8 cellular contexts compared by ENCODE assay signal in the genomic region with DNA sequence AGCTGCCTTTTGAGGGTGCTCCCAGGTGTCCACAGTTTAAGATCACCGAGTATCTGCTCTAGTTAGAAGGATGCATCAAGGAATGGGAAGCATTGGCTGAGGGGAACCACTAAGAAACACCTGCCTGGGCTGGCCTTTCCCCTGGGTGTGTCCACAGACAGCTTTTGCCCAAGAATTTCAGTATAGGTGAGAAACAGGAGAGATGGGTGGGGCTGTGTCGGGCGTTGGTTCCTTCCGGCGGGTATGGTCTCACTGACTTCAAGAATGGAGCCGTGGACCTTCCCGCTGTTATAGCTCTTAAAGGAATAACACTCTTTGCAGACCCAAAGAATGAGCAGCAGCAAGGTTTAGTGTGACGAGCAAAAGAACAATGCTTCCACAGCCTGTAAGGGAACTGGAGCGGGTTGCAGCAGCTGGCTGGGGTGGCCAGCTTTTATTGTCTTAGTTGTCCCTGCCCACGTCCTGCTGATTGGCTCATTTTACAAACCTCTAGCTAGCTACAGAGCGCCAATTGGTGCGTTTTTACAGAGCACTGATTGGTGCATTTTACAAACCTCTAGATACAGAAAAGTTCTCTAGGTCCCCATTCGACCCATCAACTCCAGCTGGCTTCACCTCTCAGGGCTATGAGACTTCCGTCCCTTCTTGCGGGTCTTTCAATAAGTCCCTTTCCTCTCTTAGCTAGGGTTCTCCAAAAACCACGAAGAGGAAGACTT. TPM values are rescaled to one million over a fixed set of nuclear protein-coding genes. Genes with fewer than 3 reads are reported as not detected.
DNase-seq lines count a peak whose midpoint lies in the region; ATAC-seq and TF ChIP-seq lines count a peak whose summit lies in the region.

No MANE protein-coding gene starts in this region.

- peak overlapping the region; percentile 95 to 100 (median 99) for H3K27ac Mint-ChIP-seq in nephron

- peaks cover 43% of the 10 kb centered on the region for H3K36me3 Mint-ChIP-seq in nephron (ENCODE audit: low read depth)

- CTCF ChIA-PET in A673 (lab: Charles Lee): interaction anchor here (0.9 to 1.5 kb wide), 3 partner anchors 15 to 294 kb away, joined by 4 to 12 read pairs (median 4); no protein-coding TSS in a partner anchor

- peaks cover 30% of the 10 kb centered on the region for H3K4me1 ChIP-seq in A673 (ENCODE audit: insufficient read depth, low read length, poor library complexity, severe bottlenecking)

- peaks cover 13% of the 10 kb centered on the region for H3K4me1 Mint-ChIP-seq in nephron

- POLR2A ChIA-PET in A673 (lab: Charles Lee; ENCODE audit: low non-redundant PET): no interaction called here

- peak overlapping the region; percentile 78 for H3K4me3 ChIP-seq in A673 (ENCODE audit: low read depth, low read length, poor library complexity, severe bottlenecking)
- peak overlapping the region; percentile 91 for H3K4me3 ChIP-seq in epithelial cell of proximal tubule (ENCODE audit: low read depth, low read length)

- peak overlapping the region; percentile 96 for H3K27ac ChIP-seq in A673 (ENCODE audit: low read depth, low read length, poor library complexity, severe bottlenecking)

- DNase-seq in A673 (ENCODE audit: low spot score): peak; percentile 68
- DNase-seq in epithelial cell of proximal tubule (ENCODE audit: low read depth): no peak
- DNase-seq in activated CD4-positive, alpha-beta T cell treated with anti-CD3 and anti-CD28 coated beads, Interleukin-2, amount 50 U/mL, for 48 hours: no peak

- H3K27me3 ChIP-seq in A673 (replicated peaks; ENCODE audit: insufficient read depth, low read depth, low read length, poor library complexity): no peaks in the 10 kb centered on the region

- intact Hi-C loops in A673 (cut with micrococcal nuclease; ENCODE audit: unreplicated experiment): no loop called here

- peak overlapping the region; percentile 96 to 98 (median 98) for H3K4me3 Mint-ChIP-seq in nephron

- TF ChIP-seq CTCF in A673 (conservative IDR thresholded peaks at IDR 0.05; ENCODE audit: low read depth, low read length) (no peak), epithelial cell of proximal tubule (conservative IDR thresholded peaks at IDR 0.05; ENCODE audit: low read depth, low read length) (no peak), nephron (IDR thresholded peaks at IDR 0.05; ENCODE audit: unreplicated experiment in 3 of 3) (no peak)

- ATAC-seq in GM19395 (IDR thresholded peaks at IDR 0.05; ENCODE audit: unreplicated experiment) (peak; percentile 4), SK-N-SH treated with all-trans-retinoic acid at 6 μM for 48 hours (no peak), GM18498 (IDR thresholded peaks at IDR 0.05; ENCODE audit: unreplicated experiment) (no peak), HG03039 (IDR thresholded peaks at IDR 0.05; ENCODE audit: unreplicated experiment) (no peak)

- TSS peak; percentile 19 for BruUV-seq in A673 (replicated peaks; lab: Mats Ljungman, UMichigan)

- H3K27me3 Mint-ChIP-seq in nephron (ENCODE audit: low read depth): no peaks in the 10 kb centered on the region

- no peaks in the 10 kb centered on the region for H3K9me3 ChIP-seq in A673 (ENCODE audit: low read depth, low read length, poor library complexity, severe bottlenecking)

- H3K9me3 Mint-ChIP-seq in nephron: no peaks in the 10 kb centered on the region

- peaks cover 56% of the 10 kb centered on the region for H3K36me3 ChIP-seq in A673 (ENCODE audit: insufficient read depth, low read length, poor library complexity, severe bottlenecking)

TF ChIP-seq in SK-N-SH treated with all-trans-retinoic acid at 6 μM for 48 hours, 23 proteins besides CTCF, POLR2A, EP300 and RAD21:
- TF ChIP-seq, protein P1, sequence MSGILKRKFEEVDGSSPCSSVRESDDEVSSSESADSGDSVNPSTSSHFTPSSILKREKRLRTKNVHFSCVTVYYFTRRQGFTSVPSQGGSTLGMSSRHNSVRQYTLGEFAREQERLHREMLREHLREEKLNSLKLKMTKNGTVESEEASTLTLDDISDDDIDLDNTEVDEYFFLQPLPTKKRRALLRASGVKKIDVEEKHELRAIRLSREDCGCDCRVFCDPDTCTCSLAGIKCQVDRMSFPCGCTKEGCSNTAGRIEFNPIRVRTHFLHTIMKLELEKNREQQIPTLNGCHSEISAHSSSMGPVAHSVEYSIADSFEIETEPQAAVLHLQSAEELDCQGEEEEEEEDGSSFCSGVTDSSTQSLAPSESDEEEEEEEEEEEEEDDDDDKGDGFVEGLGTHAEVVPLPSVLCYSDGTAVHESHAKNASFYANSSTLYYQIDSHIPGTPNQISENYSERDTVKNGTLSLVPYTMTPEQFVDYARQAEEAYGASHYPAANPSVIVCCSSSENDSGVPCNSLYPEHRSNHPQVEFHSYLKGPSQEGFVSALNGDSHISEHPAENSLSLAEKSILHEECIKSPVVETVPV (CRISPR knock-in tag; IDR thresholded peaks at IDR 0.05): no peak
- TF ChIP-seq CREB5 (CRISPR knock-in tag; IDR thresholded peaks at IDR 0.05; ENCODE audit: low read depth): no peak
- TF ChIP-seq ZNF8 (CRISPR knock-in tag; IDR thresholded peaks at IDR 0.05): 0 out of 2 replicates have a peak, but pooled peaks have one; percentile 14
- no peak for TF ChIP-seq POU6F1 (CRISPR knock-in tag; IDR thresholded peaks at IDR 0.05; ENCODE audit: borderline replicate concordance, low read depth)
- no peak for TF ChIP-seq ZNF70 (CRISPR knock-in tag; IDR thresholded peaks at IDR 0.05)

RNA-seq across cellular contexts. Expression of gene FADS1, which starts 2.4 kb away (rescaled TPM):
- total RNA-seq in A673 (2021): 442 and 490 TPM in 2 replicates
- total RNA-seq in epithelial cell of proximal tubule: 64.6 and 100 TPM in 2 replicates

RNA-seq across cellular contexts. Expression of gene FADS2, which starts 13.7 kb away (rescaled TPM):
- total RNA-seq in A673 (2021) (1,097 and 1,272 TPM in 2 replicates), epithelial cell of proximal tubule (169 and 442 TPM in 2 replicates)

RNA-seq across cellular contexts. Expression of gene FEN1, which starts 21.7 kb away (rescaled TPM):
- 140 and 152 TPM in 2 replicates for total RNA-seq in A673 (2021)
- total RNA-seq in epithelial cell of proximal tubule: 70.6 and 120 TPM in 2 replicates

RNA-seq across cellular contexts. Expression of gene TMEM258, which starts 22.0 kb away (rescaled TPM):
- 138 and 139 TPM in 2 replicates for total RNA-seq in A673 (2021)
- total RNA-seq in epithelial cell of proximal tubule: 95.1 and 102 TPM in 2 replicates
